19 cellular contexts compared by ENCODE assay signal in genomic region chr3:152413244-152413643, GRCh38.
A peak's percentile ranks its signal among the peaks of the same experiment; 100 is the strongest.
DNase-seq lines count a peak whose midpoint lies in the region; ATAC-seq, FAIRE-seq and TF ChIP-seq lines count a peak whose summit lies in the region.
"Had no signal": no experiment of that assay in that cellular context is flagged by ENCODE, and none has a peak within 500 bp of the region (broad histone marks: within the 10 kb centered on the region; RNA-seq: fewer than 3 reads in every experiment).

No MANE protein-coding gene starts in this region.

- H4K20me1 ChIP-seq in GM12878 (ENCODE audit: control insufficient read depth, insufficient read depth): no peaks in the 10 kb centered on the region

- H3K9ac ChIP-seq in GM12878 (ENCODE audit: control insufficient read depth, insufficient read depth, low read length): no peak overlapping the region

- H3K4me3 ChIP-seq in GM12878: no peak overlapping the region
- H3K4me3 ChIP-seq: cardiac muscle cell had no signal

- no peaks in the 10 kb centered on the region for H3K27me3 ChIP-seq in GM12878 (replicated peaks in 1 of 2; ENCODE audit: control insufficient read depth in 2 of 2, insufficient read depth in 2 of 2, low read length in 1 of 2)
- H3K27me3 ChIP-seq: cardiac muscle cell had no signal

- TF ChIP-seq EP300 in GM12878 (IDR thresholded peaks at IDR 0.05; ENCODE audit: borderline replicate concordance in 1 of 2, control insufficient read depth in 1 of 2, low read depth in 2 of 2, low read length in 2 of 2): no peak

- peaks cover 7% of the 10 kb centered on the region for H3K9me3 Mint-ChIP-seq in stimulated activated naive CD8-positive, alpha-beta T cell treated with anti-CD3 and anti-CD28 coated beads, Interleukin-15, Interleukin-2, amounts not matched to agents 100 ng/mL and 50 ng/mL, for 24 hours
- H3K9me3 Mint-ChIP-seq in stimulated activated naive CD8-positive, alpha-beta T cell treated with anti-CD3 and anti-CD28 coated beads, Interleukin-15, amount 100 ng/mL, for 72 hours: no peaks in the 10 kb centered on the region
- H3K9me3 Mint-ChIP-seq in naive B cell: no peaks in the 10 kb centered on the region

- no peaks in the 10 kb centered on the region; the same call in 1 of the 3 replicates for H3K9me3 ChIP-seq in GM12878 (replicated peaks; ENCODE audit: control insufficient read depth, insufficient read depth, low read length)

- 98% methylated on average over 2 of the region's 2 CpGs for WGBS in GM12878 (ENCODE audit: insufficient coverage, insufficient replicate concordance, low lambda C conversion rate, missing lambda C conversion rate)

- SMC1A ChIA-PET in GM12878 (lab: Charles Lee; ENCODE audit: uncharacterized antibody, unreplicated experiment): interaction anchor here (1.2 to 4.4 kb wide), 5 partner anchors 13 to 210 kb away, joined by 3 to 16 read pairs (median 6); no protein-coding TSS in a partner anchor

- no peaks in the 10 kb centered on the region for H3K27me3 Mint-ChIP-seq in stimulated activated naive CD8-positive, alpha-beta T cell treated with anti-CD3 and anti-CD28 coated beads, Interleukin-15, Interleukin-2, amounts not matched to agents 100 ng/mL and 50 ng/mL, for 24 hours
- H3K27me3 Mint-ChIP-seq in stimulated activated naive CD8-positive, alpha-beta T cell treated with anti-CD3 and anti-CD28 coated beads, Interleukin-15, amount 100 ng/mL, for 72 hours: no peaks in the 10 kb centered on the region
- no peaks in the 10 kb centered on the region for H3K27me3 Mint-ChIP-seq in naive B cell

- no peak for TF ChIP-seq CTCF in GM12878 (IDR thresholded peaks at IDR 0.05 in 2 of 3, conservative IDR thresholded peaks at IDR 0.05 in 1 of 3; ENCODE audit: control insufficient read depth in 2 of 3, extremely low read depth in 1 of 3, insufficient read depth in 1 of 3, low read depth in 3 of 3, low read length in 3 of 3)

- RAD21 ChIA-PET in GM12878 (lab: Charles Lee; ENCODE audit: unreplicated experiment): interaction anchor here (2.9 kb wide), 1 partner anchor 14 kb away, joined by 6 read pairs; no protein-coding TSS in a partner anchor

- H3K4me2 ChIP-seq in GM12878 (ENCODE audit: control insufficient read depth, insufficient read depth): no peak overlapping the region

- no peak for TF ChIP-seq POLR2A in GM12878 (IDR thresholded peaks at IDR 0.05; ENCODE audit: low read depth, low read length)

- DNase-seq in stimulated activated naive CD8-positive, alpha-beta T cell treated with anti-CD3 and anti-CD28 coated beads, Interleukin-15, amount 100 ng/mL, for 72 hours: no peak
- no peak for DNase-seq in GM12878 (ENCODE audit: low read depth, low spot score)
- no peak for DNase-seq in naive B cell
- DNase-seq in stimulated activated naive CD4-positive, alpha-beta T cell treated with Interleukin-2 at 50 U/mL for 16 hours (lab: John Stamatoyannopoulos, UW): no peak
- no peak for DNase-seq in GOT3 (lab: John Stamatoyannopoulos, UW)
- DNase-seq: activated CD4-positive, alpha-beta T cell treated with anti-CD3 and anti-CD28 coated beads, Interleukin-2, amount 50 U/mL, for 4 hours; amniotic stem cell; Calu3; NCI-H1436; occipital lobe; right cardiac atrium; SHP77 treated with DMSO at 0.1 percent for 48 hours; stimulated activated naive CD8-positive, alpha-beta T cell treated with anti-CD3 and anti-CD28 coated beads, Interleukin-15, Interleukin-2, amounts not matched to agents 100 U/mL and 50 U/mL, for 24 hours; trophoblast cell; WERI-Rb-1 had no signal

- no peaks in the 10 kb centered on the region for H3K4me1 ChIP-seq in GM12878 (ENCODE audit: control insufficient read depth, insufficient read depth, low read length)

- H3K4me3 Mint-ChIP-seq in stimulated activated naive CD8-positive, alpha-beta T cell treated with anti-CD3 and anti-CD28 coated beads, Interleukin-15, Interleukin-2, amounts not matched to agents 100 ng/mL and 50 ng/mL, for 24 hours: no peak overlapping the region
- no peak overlapping the region for H3K4me3 Mint-ChIP-seq in stimulated activated naive CD8-positive, alpha-beta T cell treated with anti-CD3 and anti-CD28 coated beads, Interleukin-15, amount 100 ng/mL, for 72 hours
- no peak overlapping the region for H3K4me3 Mint-ChIP-seq in naive B cell

- peaks cover 54% of the 10 kb centered on the region for H3K4me1 Mint-ChIP-seq in stimulated activated naive CD8-positive, alpha-beta T cell treated with anti-CD3 and anti-CD28 coated beads, Interleukin-15, Interleukin-2, amounts not matched to agents 100 ng/mL and 50 ng/mL, for 24 hours (ENCODE audit: low read depth)
- H3K4me1 Mint-ChIP-seq in stimulated activated naive CD8-positive, alpha-beta T cell treated with anti-CD3 and anti-CD28 coated beads, Interleukin-15, amount 100 ng/mL, for 72 hours: peaks cover 38% of the 10 kb centered on the region
- H3K4me1 Mint-ChIP-seq in naive B cell: peaks cover 19 to 33% (median 25%) of the 10 kb centered on the region in 3 donors

- peaks cover 38% of the 10 kb centered on the region for H3K79me2 ChIP-seq in GM12878 (ENCODE audit: control insufficient read depth, insufficient read depth, low read length)

- H3K27ac Mint-ChIP-seq in stimulated activated naive CD8-positive, alpha-beta T cell treated with anti-CD3 and anti-CD28 coated beads, Interleukin-15, Interleukin-2, amounts not matched to agents 100 ng/mL and 50 ng/mL, for 24 hours: peak overlapping the region; percentile 11
- no peak overlapping the region for H3K27ac Mint-ChIP-seq in stimulated activated naive CD8-positive, alpha-beta T cell treated with anti-CD3 and anti-CD28 coated beads, Interleukin-15, amount 100 ng/mL, for 72 hours
- peak overlapping the region in 4 of 6 donors; percentile 28 to 82 (median 64) for H3K27ac Mint-ChIP-seq in naive B cell

- intact Hi-C loops in GM12878 (cut with micrococcal nuclease; ENCODE audit: unreplicated experiment): no loop called here

- H3K36me3 ChIP-seq in GM12878 (ENCODE audit: control insufficient read depth in 2 of 2, insufficient read depth in 2 of 2, low read length in 1 of 2): peaks cover 3 to 17% of the 10 kb centered on the region in 2 experiments
- H3K36me3 ChIP-seq: WERI-Rb-1 had no signal

- FAIRE-seq in GM12878 (lab: Jason Lieb, UNC): peak; percentile 27

- in situ Hi-C loops in GM12878 (cut with MboI): no loop called here

- peaks cover 64% of the 10 kb centered on the region for H3K36me3 Mint-ChIP-seq in stimulated activated naive CD8-positive, alpha-beta T cell treated with anti-CD3 and anti-CD28 coated beads, Interleukin-15, Interleukin-2, amounts not matched to agents 100 ng/mL and 50 ng/mL, for 24 hours (ENCODE audit: low read depth)
- peaks cover 7 to 11% of the 10 kb centered on the region in 2 donors for H3K36me3 Mint-ChIP-seq in naive B cell

- CTCF ChIA-PET in GM12878 (lab: Yijun Ruan, JAX): interaction anchor here (0.5 kb wide), 1 partner anchor 11 kb away, joined by 3 read pairs; no protein-coding TSS in a partner anchor

- H2AFZ ChIP-seq in GM12878 (ENCODE audit: control insufficient read depth, low read depth, low read length): no peak overlapping the region

- ATAC-seq in stimulated activated naive CD8-positive, alpha-beta T cell treated with anti-CD3 and anti-CD28 coated beads, Interleukin-15, amount 100 ng/mL, for 72 hours: no peak
- ATAC-seq in GM12878: 0 out of 3 replicates have a peak, but pooled peaks have one; percentile 24
- no peak for ATAC-seq in naive B cell (ENCODE audit: low read depth in 2 of 2)
- no peak for ATAC-seq in GM18867 (IDR thresholded peaks at IDR 0.05; ENCODE audit: unreplicated experiment)
- no peak for ATAC-seq in HG02852 (IDR thresholded peaks at IDR 0.05; ENCODE audit: unreplicated experiment)
- ATAC-seq: stimulated activated naive CD8-positive, alpha-beta T cell treated with anti-CD3 and anti-CD28 coated beads, Interleukin-15, Interleukin-2, amounts not matched to agents 100 U/mL and 50 U/mL, for 24 hours had no signal

- no peak overlapping the region for H3K27ac ChIP-seq in GM12878 (ENCODE audit: control insufficient read depth, insufficient read depth)
- H3K27ac ChIP-seq: cardiac muscle cell, WERI-Rb-1 had no signal

- BruUV-seq in GM12878 (replicated peaks; lab: Mats Ljungman, UMichigan): no TSS peak

- POLR2A ChIA-PET in GM12878 (lab: Charles Lee): no interaction called here

- TF ChIP-seq RAD21 in GM12878 (IDR thresholded peaks at IDR 0.05; ENCODE audit: insufficient read depth, low read depth, low read length): no peak

TF ChIP-seq in GM12878, 131 proteins besides CTCF, POLR2A, EP300 and RAD21 (continues in another document):
- TF ChIP-seq YY1 (IDR thresholded peaks at IDR 0.05; ENCODE audit: low read depth, low read length) (no peak), ZNF207 (IDR thresholded peaks at IDR 0.05; ENCODE audit: borderline replicate concordance) (no peak), HDAC6 (IDR thresholded peaks at IDR 0.05; ENCODE audit: unreplicated experiment) (no peak), HDAC2 (IDR thresholded peaks at IDR 0.05) (no peak), TCF3 (IDR thresholded peaks at IDR 0.05; ENCODE audit: borderline replicate concordance, insufficient read depth, low read depth, low read length) (no peak), NKRF (conservative IDR thresholded peaks at IDR 0.05) (no peak), GABPA (IDR thresholded peaks at IDR 0.05; ENCODE audit: low read depth) (no peak), DPF2 (IDR thresholded peaks at IDR 0.05) (no peak)
- TF ChIP-seq, protein P1, sequence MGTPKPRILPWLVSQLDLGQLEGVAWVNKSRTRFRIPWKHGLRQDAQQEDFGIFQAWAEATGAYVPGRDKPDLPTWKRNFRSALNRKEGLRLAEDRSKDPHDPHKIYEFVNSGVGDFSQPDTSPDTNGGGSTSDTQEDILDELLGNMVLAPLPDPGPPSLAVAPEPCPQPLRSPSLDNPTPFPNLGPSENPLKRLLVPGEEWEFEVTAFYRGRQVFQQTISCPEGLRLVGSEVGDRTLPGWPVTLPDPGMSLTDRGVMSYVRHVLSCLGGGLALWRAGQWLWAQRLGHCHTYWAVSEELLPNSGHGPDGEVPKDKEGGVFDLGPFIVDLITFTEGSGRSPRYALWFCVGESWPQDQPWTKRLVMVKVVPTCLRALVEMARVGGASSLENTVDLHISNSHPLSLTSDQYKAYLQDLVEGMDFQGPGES (IDR thresholded peaks at IDR 0.05): no peak

Comparison
In these comparisons a context has a peak if more than half of its experiments do, and no peak if none do; other contexts are left out.
1. H3K27ac Mint-ChIP-seq: peak in stimulated activated naive CD8-positive, alpha-beta T cell treated with anti-CD3 and anti-CD28 coated beads, Interleukin-15, Interleukin-2, amounts not matched to agents 100 ng/mL and 50 ng/mL, for 24 hours (single experiment) and naive B cell (4 of 6); none in stimulated activated naive CD8-positive, alpha-beta T cell treated with anti-CD3 and anti-CD28 coated beads, Interleukin-15, amount 100 ng/mL, for 72 hours (0 of 2).